ENCODE assay signal across 8 cellular contexts in genomic region chr12:120469450-120470149, GRCh38. TPM values are rescaled to one million over a fixed set of nuclear protein-coding genes. Genes with fewer than 3 reads are reported as not detected.
A peak's percentile ranks its signal among the peaks of the same experiment; 100 is the strongest.
DNase-seq lines count a peak whose midpoint lies in the region; ATAC-seq, FAIRE-seq and TF ChIP-seq lines count a peak whose summit lies in the region.

Gene SRSF9, minus strand, starts transcription at chr12:120469748. Its CDS starts 139 bp downstream, at chr12:120469609.

- no peaks in the 10 kb centered on the region for H3K9me2 ChIP-seq in OCI-LY1 (ENCODE audit: low read depth, low read length)

- peak; percentile 79 for TF ChIP-seq CTCF in D721Med (IDR thresholded peaks at IDR 0.05; ENCODE audit: insufficient read depth, missing control alignments)
- peak; percentile 85 for TF ChIP-seq CTCF in OCI-LY1 (IDR thresholded peaks at IDR 0.05; ENCODE audit: low read length)

- peaks cover 33% of the 10 kb centered on the region for H3K36me3 ChIP-seq in OCI-LY1 (ENCODE audit: insufficient read depth, low read length)

- H3K9ac ChIP-seq in OCI-LY1 (ENCODE audit: low read length) = peak within 1 kb of the TSS; percentile 94

- peak; percentile 79 for ATAC-seq in GM21515 (IDR thresholded peaks at IDR 0.05; ENCODE audit: unreplicated experiment)

- peak within 1 kb of the TSS; percentile 87 for H3K27ac ChIP-seq in OCI-LY1 (ENCODE audit: low read depth, low read length, poor library complexity, severe bottlenecking)

- peak within 1 kb of the TSS; percentile 99 for H3K4me2 ChIP-seq in OCI-LY1 (ENCODE audit: low read length)

- H4K20me1 ChIP-seq in OCI-LY1 (ENCODE audit: insufficient read depth, low read length) = 0 out of 2 replicates have a peak, but pooled peaks cover 3% of the 10 kb centered on the region

- H3K27me3 ChIP-seq in OCI-LY1 (ENCODE audit: insufficient read depth, low read length) (no peaks in the 10 kb centered on the region), mononuclear cell (ENCODE audit: insufficient read depth, low read length) (no peaks in the 10 kb centered on the region)

- peaks cover 42% of the 10 kb centered on the region for H3K79me2 ChIP-seq in OCI-LY1 (ENCODE audit: insufficient read depth, low read length)

- peak; percentile 99 for DNase-seq in D721Med (ENCODE audit: insufficient read length, low spot score)
- DNase-seq in HuH-7 (ENCODE audit: low spot score) = peak; percentile 94
- DNase-seq in activated CD8-positive, alpha-beta memory T cell treated with anti-CD3 and anti-CD28 coated beads, Interleukin-2, amount 50 U/mL, for 48 hours = peak; percentile 99
- peak; percentile 98 for DNase-seq in epidermal melanocyte (ENCODE audit: insufficient read length, low spot score)
- DNase-seq in stimulated activated CD8-positive, alpha-beta memory T cell treated with anti-CD3 and anti-CD28 coated beads, Interleukin-4, amount 100 ng/mL, for 1 hour (ENCODE audit: low read depth in 2 of 2, low spot score in 1 of 2) = peak; percentile 95 to 97

- H3F3A ChIP-seq in OCI-LY1 (ENCODE audit: insufficient read depth, low read length) = no peaks in the 10 kb centered on the region

- FAIRE-seq in D721Med (lab: Jason Lieb, UNC) = no peak

- H3K4me3 ChIP-seq in OCI-LY1 (ENCODE audit: low read depth, low read length, poor library complexity, severe bottlenecking) = peak within 1 kb of the TSS; percentile 98
- peak within 1 kb of the TSS; percentile 76 for H3K4me3 ChIP-seq in mononuclear cell (ENCODE audit: low read length)

- peak within 1 kb of the TSS; percentile 60; the same call in 1 of the 2 replicates for H2AFZ ChIP-seq in OCI-LY1 (ENCODE audit: low read length)

- H3K4me1 ChIP-seq in OCI-LY1 (ENCODE audit: insufficient read depth, low read length, severe bottlenecking) = peaks cover 61% of the 10 kb centered on the region
- H3K4me1 ChIP-seq in mononuclear cell (ENCODE audit: insufficient read depth, low read length) = peaks cover 46% of the 10 kb centered on the region

- no peaks in the 10 kb centered on the region for H3K9me3 ChIP-seq in OCI-LY1 (ENCODE audit: low read length)
- no peaks in the 10 kb centered on the region for H3K9me3 ChIP-seq in mononuclear cell (ENCODE audit: low read depth, low read length)

RNA-seq across cellular contexts. Expression of gene SRSF9, which starts in this region (rescaled TPM):
- total RNA-seq in mononuclear cell = 84.7 TPM

Comparison
In these comparisons a context has a peak if more than half of its experiments do, and no peak if none do; other contexts are left out.
1. Peak in every context shown above with its lines: DNase-seq, ATAC-seq, H3K4me3 ChIP-seq and H3K27ac ChIP-seq.